In genomic region chr7:82348251-82348650, GRCh38 we compare ENCODE assay signal across 28 cellular contexts.
DNase-seq lines count a peak whose midpoint lies in the region; ATAC-seq and TF ChIP-seq lines count a peak whose summit lies in the region.
"Had no signal": no experiment of that assay in that cellular context is flagged by ENCODE, and none has a peak within 500 bp of the region (broad histone marks: within the 10 kb centered on the region; RNA-seq: fewer than 3 reads in every experiment).

No MANE protein-coding gene starts in this region.

- no TSS peak for BruUV-seq in IMR-90 (replicated peaks; lab: Mats Ljungman, UMichigan)

- H2BK120ac ChIP-seq in IMR-90 (ENCODE audit: low read depth, low read length) (no peak overlapping the region), mesendoderm (ENCODE audit: low read depth, low read length) (no peak overlapping the region)

- H2AK5ac ChIP-seq in IMR-90 (ENCODE audit: low read depth, low read length) (no peak overlapping the region), mesendoderm (ENCODE audit: low read length) (no peak overlapping the region)

- H2BK15ac ChIP-seq in IMR-90 (ENCODE audit: low read depth, low read length): no peak overlapping the region
- no peak overlapping the region for H2BK15ac ChIP-seq in mesendoderm (replicated peaks; ENCODE audit: low read depth)

- in situ Hi-C loops in IMR-90 (cut with MboI; ENCODE audit: low sequenced_read_pairs) (no loop called here), GM23248 (cut with MboI) (no loop called here)

- H3K27ac ChIP-seq in IMR-90 (ENCODE audit: insufficient read depth, low read length) (no peak overlapping the region), OCI-LY3 (ENCODE audit: low read length) (peak overlapping the region; percentile 23; the same call in 1 of the 2 replicates), heart left ventricle (peak overlapping the region in 4 of 12 donors; percentile 3 to 21 (median 16)), sigmoid colon (peak overlapping the region in 3 of 4 donors; percentile 21 to 24 (median 24)), GM23248 (no peak overlapping the region), mesendoderm (ENCODE audit: low read depth, low read length) (no peak overlapping the region)
- H3K27ac ChIP-seq: ascending aorta, foreskin keratinocyte, suprapubic skin had no signal

- H3K9me3 ChIP-seq in IMR-90 (ENCODE audit: control insufficient read depth, insufficient read depth, low read length) (no peaks in the 10 kb centered on the region), OCI-LY3 (ENCODE audit: insufficient read depth, low read length) (no peaks in the 10 kb centered on the region), heart left ventricle (no peaks in the 10 kb centered on the region), sigmoid colon (no peaks in the 10 kb centered on the region), GM23248 (ENCODE audit: low read depth) (no peaks in the 10 kb centered on the region)
- H3K9me3 ChIP-seq: ascending aorta, MG63, suprapubic skin had no signal

- ATAC-seq in IMR-90 (ENCODE audit: low read depth) (peak; percentile 60), heart left ventricle (peak in 3 of 4 donors; percentile 42 to 69 (median 66))
- ATAC-seq: activated CD8-positive, alpha-beta memory T cell treated with anti-CD3 and anti-CD28 coated beads, Interleukin-2, amount 10 ng/mL, durations not matched to agents 7 days and 5 days; activated T-cell treated with anti-CD3 and anti-CD28 coated beads, Interleukin-2, amount 50 U/mL, for 4 hours; esophagus mucosa; foreskin keratinocyte; naive thymus-derived CD8-positive, alpha-beta T cell had no signal

- H3K79me2 ChIP-seq in OCI-LY3 (ENCODE audit: low read length) (no peaks in the 10 kb centered on the region), GM23248 (ENCODE audit: insufficient read depth) (no peaks in the 10 kb centered on the region), mesendoderm (ENCODE audit: control insufficient read depth, insufficient read depth, low read length) (no peaks in the 10 kb centered on the region)

- H2BK5ac ChIP-seq in IMR-90 (ENCODE audit: low read depth, low read length, poor library complexity, severe bottlenecking): peak overlapping the region; percentile 40
- H2BK5ac ChIP-seq in mesendoderm (ENCODE audit: low read length): no peak overlapping the region

- no peaks in the 10 kb centered on the region; the same call in 1 of the 2 replicates for H3K9me1 ChIP-seq in IMR-90 (ENCODE audit: insufficient read depth, low read length)

- no peak overlapping the region for H3K9ac ChIP-seq in IMR-90 (ENCODE audit: low read depth, low read length)
- H3K9ac ChIP-seq in OCI-LY3 (ENCODE audit: low read length): peak overlapping the region; percentile 15; the same call in 1 of the 2 replicates
- H3K9ac ChIP-seq in GM23248: no peak overlapping the region
- no peak overlapping the region for H3K9ac ChIP-seq in mesendoderm (ENCODE audit: low read length)

- TF ChIP-seq POLR2A in IMR-90 (IDR thresholded peaks at IDR 0.05; ENCODE audit: low read depth, low read length) (no peak), heart left ventricle (IDR thresholded peaks at IDR 0.05) (no peak), sigmoid colon (IDR thresholded peaks at IDR 0.05) (no peak)

- dilution Hi-C loops in IMR-90 (cut with HindIII; ENCODE audit: low sequenced_read_pairs, unreplicated experiment): no loop called here

- no peaks in the 10 kb centered on the region for H3F3A ChIP-seq in GM23248 (ENCODE audit: insufficient read depth)

- H3K27me3 ChIP-seq in IMR-90 (ENCODE audit: control insufficient read depth, insufficient read depth, low read length) (no peaks in the 10 kb centered on the region), OCI-LY3 (ENCODE audit: low read depth, low read length) (no peaks in the 10 kb centered on the region), heart left ventricle (no peaks in the 10 kb centered on the region), sigmoid colon (no peaks in the 10 kb centered on the region), GM23248 (replicated peaks; ENCODE audit: insufficient read depth) (no peaks in the 10 kb centered on the region), mesendoderm (ENCODE audit: insufficient read depth, low read length, poor library complexity) (no peaks in the 10 kb centered on the region)
- H3K27me3 ChIP-seq: ascending aorta, MG63, suprapubic skin had no signal

- no peaks in the 10 kb centered on the region for H3K9me2 ChIP-seq in GM23248 (ENCODE audit: insufficient read depth)

- POLR2A ChIA-PET in IMR-90 (lab: Charles Lee; ENCODE audit: unreplicated experiment): no interaction called here

- H3K79me1 ChIP-seq in IMR-90 (ENCODE audit: low read depth in 1 of 2, low read length in 2 of 2) (peaks cover 0 to 12% of the 10 kb centered on the region in 2 experiments; a peak in 2 of 4 replicates), mesendoderm (ENCODE audit: low read length) (no peaks in the 10 kb centered on the region)

- H3K4me1 ChIP-seq in IMR-90 (ENCODE audit: control insufficient read depth, insufficient read depth, low read length): no peaks in the 10 kb centered on the region; the same call in 1 of the 2 replicates
- H3K4me1 ChIP-seq in OCI-LY3 (ENCODE audit: low read length): peaks cover 38% of the 10 kb centered on the region
- H3K4me1 ChIP-seq in heart left ventricle: peaks cover 0 to 12% (median 0%) of the 10 kb centered on the region in 12 donors
- peaks cover 0 to 15% (median 4%) of the 10 kb centered on the region in 4 donors for H3K4me1 ChIP-seq in sigmoid colon
- no peaks in the 10 kb centered on the region for H3K4me1 ChIP-seq in GM23248 (ENCODE audit: insufficient read depth)
- no peaks in the 10 kb centered on the region for H3K4me1 ChIP-seq in mesendoderm (ENCODE audit: control insufficient read depth, low read depth, low read length)
- H3K4me1 ChIP-seq: ascending aorta, foreskin keratinocyte, suprapubic skin had no signal

- WGBS in IMR-90 (ENCODE audit: extremely low coverage in 2 of 2, insufficient read length in 1 of 2), 2 experiments: no CpG with 5 or more reads among the region's 5 CpGs
- WGBS in heart left ventricle, 4 donors: 29 to 41% (median 40%) methylated on average over 5 of the region's 5 CpGs
- 63 to 80% methylated on average over 5 of the region's 5 CpGs for WGBS in sigmoid colon, 2 donors
- 85 to 90% methylated on average over 5 of the region's 5 CpGs for WGBS in GM23248 (ENCODE audit: low coverage in 1 of 2, low lambda C conversion rate in 2 of 2, missing lambda C conversion rate in 2 of 2), 2 experiments
- no CpG with 5 or more reads among the region's 5 CpGs for WGBS in mesendoderm (ENCODE audit: extremely low coverage, insufficient coverage, low lambda C conversion rate)

- H2BK20ac ChIP-seq in IMR-90 (ENCODE audit: low read depth, low read length): no peak overlapping the region

- H3K4me3 ChIP-seq in IMR-90 (ENCODE audit: insufficient read depth, low read depth, low read length): 0 out of 2 replicates have a peak overlapping the region, but pooled peaks have one; percentile 27
- peak overlapping the region; percentile 48 for H3K4me3 ChIP-seq in OCI-LY3 (ENCODE audit: low read length)
- H3K4me3 ChIP-seq in heart left ventricle: peak overlapping the region in 2 of 12 donors; percentile 1 to 14
- peak overlapping the region in 1 of 4 donors; percentile 1 for H3K4me3 ChIP-seq in sigmoid colon
- no peak overlapping the region for H3K4me3 ChIP-seq in GM23248
- H3K4me3 ChIP-seq in mesendoderm (ENCODE audit: low read length): no peak overlapping the region
- H3K4me3 ChIP-seq: ascending aorta, lung, MG63, suprapubic skin had no signal

- intact Hi-C loops in IMR-90 (cut with micrococcal nuclease): no loop called here
- intact Hi-C loops in heart left ventricle (cut with DNase I): no loop called here
- intact Hi-C loops in sigmoid colon (cut with DNase I): no loop called here

- H3K36me3 ChIP-seq in IMR-90 (ENCODE audit: control insufficient read depth, insufficient read depth, low read length) (no peaks in the 10 kb centered on the region; the same call in 1 of the 2 replicates), OCI-LY3 (replicated peaks; ENCODE audit: low read depth, low read length) (peaks cover 5% of the 10 kb centered on the region), heart left ventricle (peaks cover 0 to 13% (median 0%) of the 10 kb centered on the region in 9 donors), sigmoid colon (peaks cover 0 to 3% (median 0%) of the 10 kb centered on the region in 4 donors), GM23248 (ENCODE audit: low read depth) (no peaks in the 10 kb centered on the region), mesendoderm (ENCODE audit: control insufficient read depth, insufficient read depth, low read length) (no peaks in the 10 kb centered on the region)
- H3K36me3 ChIP-seq: ascending aorta, MG63, suprapubic skin had no signal

- H2AK9ac ChIP-seq in IMR-90 (replicated peaks; ENCODE audit: low read depth, low read length, poor library complexity): no peak overlapping the region

- no peak overlapping the region for H4K91ac ChIP-seq in IMR-90 (ENCODE audit: insufficient read depth, low read depth, low read length)

- TF ChIP-seq EP300 in sigmoid colon (IDR thresholded peaks at IDR 0.05): no peak

- no peak overlapping the region for H3K23ac ChIP-seq in IMR-90 (ENCODE audit: low read depth, low read length)
- no peak overlapping the region for H3K23ac ChIP-seq in mesendoderm (ENCODE audit: low read length)

- TF ChIP-seq CTCF in IMR-90 (conservative IDR thresholded peaks at IDR 0.05; ENCODE audit: low read depth, low read length) (no peak), OCI-LY3 (IDR thresholded peaks at IDR 0.05; ENCODE audit: low read depth, low read length) (no peak), heart left ventricle (IDR thresholded peaks at IDR 0.05) (no peak), sigmoid colon (IDR thresholded peaks at IDR 0.05) (no peak)

- DNase-seq in IMR-90 (peak; percentile 50), heart left ventricle (no peak), sigmoid colon (no peak), GM23248 (no peak), NCI-H1694 (lab: John Stamatoyannopoulos, UW) (no peak), mesendoderm (no peak)
- no peak for DNase-seq in activated CD4-positive, alpha-beta T cell treated with anti-CD3 and anti-CD28 coated beads for 48 hours
- DNase-seq: activated CD4-positive, alpha-beta T cell treated with anti-CD3 and anti-CD28 coated beads, Interleukin-2, amount 50 U/mL, for 4 hours; activated CD4-positive, CD25-positive, alpha-beta regulatory T cell; activated CD8-positive, alpha-beta memory T cell treated with anti-CD3 and anti-CD28 coated beads, Interleukin-2, amount 10 ng/mL, durations not matched to agents 7 days and 5 days; activated gamma-delta T cell; activated T-cell treated with anti-CD3 and anti-CD28 coated beads, Interleukin-2, amount 50 U/mL, for 4 hours; central memory CD4-positive, alpha-beta T cell; EL; foreskin keratinocyte; KG1; MG63; naive thymus-derived CD8-positive, alpha-beta T cell; NCI-H2029 treated with DMSO at 0.1 percent for 48 hours; occipital lobe; RPMI8226; small intestine; stimulated activated naive CD4-positive, alpha-beta T cell had no signal

- H3K56ac ChIP-seq in IMR-90 (ENCODE audit: extremely low read depth, insufficient read depth, low read length) (no peak overlapping the region), mesendoderm (ENCODE audit: low read length) (no peak overlapping the region)

- H3K18ac ChIP-seq in IMR-90 (ENCODE audit: low read depth, low read length): no peak overlapping the region
- H3K18ac ChIP-seq in mesendoderm (ENCODE audit: low read length): no peak overlapping the region

- H2AFZ ChIP-seq in IMR-90 (replicated peaks; ENCODE audit: low read length, poor library complexity) (no peak overlapping the region), OCI-LY3 (ENCODE audit: low read depth, low read length) (0 out of 2 replicates have a peak overlapping the region, but pooled peaks have one; percentile 32), GM23248 (no peak overlapping the region)

- CTCF ChIA-PET in IMR-90 (lab: Yijun Ruan, JAX): no interaction called here

- H3K14ac ChIP-seq in IMR-90 (replicated peaks; ENCODE audit: low read depth, low read length): peak overlapping the region; percentile 4; the same call in 1 of the 2 replicates

- H4K20me1 ChIP-seq in IMR-90 (ENCODE audit: insufficient read depth, low read length): no peaks in the 10 kb centered on the region
- no peaks in the 10 kb centered on the region for H4K20me1 ChIP-seq in OCI-LY3 (ENCODE audit: insufficient read depth, low read length)
- H4K20me1 ChIP-seq in GM23248 (ENCODE audit: insufficient read depth): no peaks in the 10 kb centered on the region

- no peak overlapping the region for H4K5ac ChIP-seq in IMR-90 (ENCODE audit: low read depth, low read length)
- H4K5ac ChIP-seq in mesendoderm (ENCODE audit: low read length): no peak overlapping the region

- no peak for TF ChIP-seq RAD21 in IMR-90 (IDR thresholded peaks at IDR 0.05; ENCODE audit: low read length)

- H3K4ac ChIP-seq in IMR-90 (ENCODE audit: low read depth, low read length) (no peak overlapping the region), mesendoderm (ENCODE audit: low read depth, low read length) (no peak overlapping the region)

- H4K8ac ChIP-seq in IMR-90 (ENCODE audit: low read depth in 2 of 2, low read length in 2 of 2): no peak overlapping the region
- H4K8ac ChIP-seq in mesendoderm (ENCODE audit: low read depth, low read length): no peak overlapping the region

- H3K4me2 ChIP-seq in IMR-90 (ENCODE audit: low read depth, low read length) (peak overlapping the region; percentile 95), OCI-LY3 (ENCODE audit: low read length) (peak overlapping the region; percentile 64), GM23248 (ENCODE audit: unreplicated experiment) (no peak overlapping the region), mesendoderm (ENCODE audit: low read length) (no peak overlapping the region)

Comparison
In these comparisons a context has a peak if more than half of its experiments do, and no peak if none do; other contexts are left out.
1. H3K27ac ChIP-seq: peak in OCI-LY3 (single experiment) and sigmoid colon (3 of 4); none in IMR-90 (single experiment), GM23248 (single experiment) and mesendoderm (single experiment).
2. H3K4me2 ChIP-seq: peak in IMR-90 (single experiment) and OCI-LY3 (single experiment); none in GM23248 (single experiment) and mesendoderm (single experiment).
3. H3K4me3 ChIP-seq: peak in IMR-90 (single experiment) and OCI-LY3 (single experiment); none in GM23248 (single experiment) and mesendoderm (single experiment).